1 cellular context compared by ENCODE assay signal in genomic region chr17:39663340-39663687, GRCh38.
TF ChIP-seq lines count a peak whose summit lies in the region.

No MANE protein-coding gene starts in this region.

TF ChIP-seq in IMR-90, 13 proteins besides CTCF, POLR2A, EP300 and RAD21 (continued from another document):
- TF ChIP-seq ELK1 (IDR thresholded peaks at IDR 0.05; ENCODE audit: borderline replicate concordance, low read depth, low read length) (no peak), RCOR1 (IDR thresholded peaks at IDR 0.05; ENCODE audit: insufficient replicate concordance, low read length) (no peak), MAFK (IDR thresholded peaks at IDR 0.05; ENCODE audit: low read depth, low read length) (no peak), NFE2L2 (IDR thresholded peaks at IDR 0.05; ENCODE audit: low read depth, low read length) (no peak), MXI1 (IDR thresholded peaks at IDR 0.05; ENCODE audit: borderline replicate concordance, low read depth, low read length) (no peak)
